15 cellular contexts compared by ENCODE assay signal in genomic region chr10:71262027-71262426, GRCh38. TPM values are rescaled to one million over a fixed set of nuclear protein-coding genes. Genes with fewer than 3 reads are reported as not detected.
DNase-seq lines count a peak whose midpoint lies in the region; ATAC-seq and TF ChIP-seq lines count a peak whose summit lies in the region.
"Had no signal": no experiment of that assay in that cellular context is flagged by ENCODE, and none has a peak within 500 bp of the region (broad histone marks: within the 10 kb centered on the region; RNA-seq: fewer than 3 reads in every experiment).

No MANE protein-coding gene starts in this region.

- intact Hi-C loops in heart left ventricle (cut with DNase I): loop anchor here in 4 of 10 donors (5.0 to 10.0 kb wide), 3 partner anchors 50 to 197 kb away; partner anchors contain the start of gene UNC5B (in 1 of the 4)

- peaks cover 12 to 98% (median 79%) of the 10 kb centered on the region in 12 donors for H3K4me1 ChIP-seq in heart left ventricle

- peak overlapping the region in 10 of 12 donors; percentile 44 to 90 (median 80) for H3K27ac ChIP-seq in heart left ventricle
- H3K27ac ChIP-seq: sigmoid colon had no signal

- ATAC-seq in heart left ventricle (peak; percentile 21 to 56 (median 46)), GM18520 (IDR thresholded peaks at IDR 0.05; ENCODE audit: unreplicated experiment) (no peak), HG03565 (IDR thresholded peaks at IDR 0.05; ENCODE audit: unreplicated experiment) (no peak)
- ATAC-seq: T-cell had no signal

- no peak for TF ChIP-seq CTCF in heart left ventricle (IDR thresholded peaks at IDR 0.05)
- TF ChIP-seq CTCF in nephron progenitor cell (IDR thresholded peaks at IDR 0.05): no peak

- DNase-seq in NCI-H1092 (lab: John Stamatoyannopoulos, UW) (peak; percentile 59), NCI-H2227 (lab: John Stamatoyannopoulos, UW; ENCODE audit: unreplicated experiment) (peak; percentile 91), heart left ventricle (peak in 3 of 5 donors; percentile 61 to 76 (median 64)), nephron progenitor cell (no peak), NCI-H146 (lab: John Stamatoyannopoulos, UW) (no peak)
- DNase-seq: activated CD4-positive, alpha-beta T cell treated with anti-CD3 and anti-CD28 coated beads, Interleukin-2, amount 50 U/mL, for 4 hours; activated naive CD8-positive, alpha-beta T cell treated with anti-CD3 and anti-CD28 coated beads for 36 hours; activated T-cell treated with anti-CD3 and anti-CD28 coated beads, Interleukin-2, amount 50 U/mL, for 1 hour; Caco-2; effector CD4-positive, alpha-beta T cell; NCI-H2029; sigmoid colon; T-cell had no signal

- H3K27ac Mint-ChIP-seq in nephron progenitor cell: peak overlapping the region; percentile 25
- H3K27ac Mint-ChIP-seq: activated naive CD8-positive, alpha-beta T cell treated with anti-CD3 and anti-CD28 coated beads for 36 hours; T-cell had no signal

- H3K9me3 ChIP-seq in heart left ventricle: no peaks in the 10 kb centered on the region
- H3K9me3 ChIP-seq: Caco-2, sigmoid colon had no signal

- no peaks in the 10 kb centered on the region for H3K36me3 ChIP-seq in heart left ventricle
- H3K36me3 ChIP-seq: sigmoid colon had no signal

- no peak overlapping the region for H3K4me3 ChIP-seq in heart left ventricle
- H3K4me3 ChIP-seq: sigmoid colon had no signal

- H3K36me3 Mint-ChIP-seq in nephron progenitor cell (ENCODE audit: low read depth): no peaks in the 10 kb centered on the region
- H3K36me3 Mint-ChIP-seq: activated naive CD8-positive, alpha-beta T cell treated with anti-CD3 and anti-CD28 coated beads for 36 hours; T-cell had no signal

- 44 to 62% (median 53%) methylated on average over 7 to 8 of the region's 8 CpGs for WGBS in heart left ventricle, 4 donors

- H3K9me3 Mint-ChIP-seq in nephron progenitor cell: no peaks in the 10 kb centered on the region
- H3K9me3 Mint-ChIP-seq: activated naive CD8-positive, alpha-beta T cell treated with anti-CD3 and anti-CD28 coated beads for 36 hours; T-cell had no signal

- no peak for TF ChIP-seq POLR2A in heart left ventricle (IDR thresholded peaks at IDR 0.05)

- peaks cover 13% of the 10 kb centered on the region for H3K27me3 Mint-ChIP-seq in nephron progenitor cell (ENCODE audit: low read depth, poor library complexity)
- H3K27me3 Mint-ChIP-seq: activated naive CD8-positive, alpha-beta T cell treated with anti-CD3 and anti-CD28 coated beads for 36 hours had no signal

- no peaks in the 10 kb centered on the region for H3K27me3 ChIP-seq in heart left ventricle
- H3K27me3 ChIP-seq: sigmoid colon had no signal

- H3K4me3 Mint-ChIP-seq in nephron progenitor cell: no peak overlapping the region
- H3K4me3 Mint-ChIP-seq: activated naive CD8-positive, alpha-beta T cell treated with anti-CD3 and anti-CD28 coated beads for 36 hours; T-cell had no signal

- H3K4me1 Mint-ChIP-seq in nephron progenitor cell: peaks cover 71% of the 10 kb centered on the region
- H3K4me1 Mint-ChIP-seq: activated naive CD8-positive, alpha-beta T cell treated with anti-CD3 and anti-CD28 coated beads for 36 hours; T-cell had no signal

RNA-seq across cellular contexts. Expression of gene UNC5B, which starts 49.7 kb away (rescaled TPM):
- total RNA-seq in heart left ventricle: 10 to 100 TPM in 6 of 9 donors, 1 to 10 TPM in 3; 6.9 to 22.8 (median 10.9) TPM
- polyA plus RNA-seq in heart left ventricle: 1 to 10 TPM; 4.8 to 8.7 TPM

RNA-seq across cellular contexts. Expression of gene SLC29A3, which starts 57.0 kb away (rescaled TPM):
- total RNA-seq in heart left ventricle: 1 to 10 TPM in 8 of 9 donors, under 1 TPM in 1; 0.76 to 6.2 (median 1.8) TPM
- 1 to 10 TPM; 1.2 TPM for polyA plus RNA-seq in heart left ventricle

Comparison
In these comparisons a context has a peak if more than half of its experiments do, and no peak if none do; other contexts are left out.
1. DNase-seq: peak in NCI-H1092 (single experiment), NCI-H2227 (single experiment) and heart left ventricle (3 of 5); none in nephron progenitor cell (single experiment) and NCI-H146 (single experiment).
2. ATAC-seq: peak in heart left ventricle (4 of 4); none in GM18520 (single experiment) and HG03565 (single experiment).